In the genomic region with DNA sequence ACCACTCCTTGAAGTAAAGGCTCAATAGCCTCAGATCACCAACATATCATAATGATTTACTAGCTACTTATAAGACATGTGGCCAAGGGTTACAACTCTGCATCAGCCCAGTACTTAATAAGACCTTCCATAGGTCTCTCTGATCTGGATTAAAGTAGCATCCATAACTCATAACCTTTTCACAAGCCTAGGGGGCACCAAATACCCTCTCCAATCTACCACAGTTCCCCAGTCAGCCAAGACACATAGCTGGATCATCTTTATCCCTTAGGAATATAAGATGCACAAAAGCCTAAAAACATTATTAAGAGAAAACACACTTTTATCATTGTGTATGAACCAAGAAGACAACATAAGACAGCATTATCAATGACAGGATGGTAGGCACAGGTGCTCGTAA, we compare ENCODE assay signal across 12 cellular contexts. TPM values are rescaled to one million over a fixed set of nuclear protein-coding genes. Genes with fewer than 3 reads are reported as not detected.
DNase-seq lines count a peak whose midpoint lies in the region; ATAC-seq and TF ChIP-seq lines count a peak whose summit lies in the region.
"Had no signal": no experiment of that assay in that cellular context is flagged by ENCODE, and none has a peak within 500 bp of the region (broad histone marks: within the 10 kb centered on the region; RNA-seq: fewer than 3 reads in every experiment).

No MANE protein-coding gene starts in this region.

- no peaks in the 10 kb centered on the region for H3K9me3 Mint-ChIP-seq in natural killer cell
- no peaks in the 10 kb centered on the region for H3K9me3 Mint-ChIP-seq in natural killer cell treated with Interleukin-12 subunit alpha and Interleukin-12 subunit beta and Interleukin-15 and Interleukin-18, amount 100 ng/mL, for 72 hours
- H3K9me3 Mint-ChIP-seq in stimulated activated memory B cell treated with anti-CD40 and anti-IgM and Interleukin-4, amounts not matched to agents 10 μg/mL and 1 μg/mL and 100 μg/mL, for 72 hours = no peaks in the 10 kb centered on the region
- H3K9me3 Mint-ChIP-seq: T-helper 1 cell treated with Interleukin-12 subunit alpha and Interleukin-12 subunit beta and Interleukin-4 antibody, amounts not matched to agents 30 μg/mL and 1 μg/mL, for 36 hours had no signal

- TF ChIP-seq CTCF in natural killer cell (IDR thresholded peaks at IDR 0.05) (no peak), OCI-LY1 (IDR thresholded peaks at IDR 0.05; ENCODE audit: low read length) (peak; percentile 69; the same call in 1 of the 2 replicates), fibroblast of lung (conservative IDR thresholded peaks at IDR 0.05 in 1 of 2, IDR thresholded peaks at IDR 0.05 in 1 of 2; ENCODE audit: low read depth in 1 of 2, low read length in 2 of 2) (peak; percentile 20 to 33), uterus (IDR thresholded peaks at IDR 0.05) (peak; percentile 20 to 36 (median 30))

- no peaks in the 10 kb centered on the region for H3K27me3 Mint-ChIP-seq in natural killer cell (ENCODE audit: low read depth in 2 of 2)
- no peaks in the 10 kb centered on the region for H3K27me3 Mint-ChIP-seq in natural killer cell treated with Interleukin-12 subunit alpha and Interleukin-12 subunit beta and Interleukin-15 and Interleukin-18, amount 100 ng/mL, for 72 hours
- H3K27me3 Mint-ChIP-seq in stimulated activated memory B cell treated with anti-CD40 and anti-IgM and Interleukin-4, amounts not matched to agents 10 μg/mL and 1 μg/mL and 100 μg/mL, for 72 hours = no peaks in the 10 kb centered on the region

- H3K9me3 ChIP-seq in OCI-LY1 (ENCODE audit: low read length) (no peaks in the 10 kb centered on the region), fibroblast of lung (ENCODE audit: control insufficient read depth, insufficient read depth, low read depth, low read length) (no peaks in the 10 kb centered on the region), uterus (no peaks in the 10 kb centered on the region)
- H3K9me3 ChIP-seq: body of pancreas had no signal

- H3K27me3 ChIP-seq in OCI-LY1 (ENCODE audit: insufficient read depth, low read length) (no peaks in the 10 kb centered on the region), fibroblast of lung (ENCODE audit: control insufficient read depth, insufficient read depth, low read length) (no peaks in the 10 kb centered on the region), uterus (no peaks in the 10 kb centered on the region)
- H3K27me3 ChIP-seq: body of pancreas had no signal

- H3K36me3 ChIP-seq in OCI-LY1 (ENCODE audit: insufficient read depth, low read length) = peaks cover 38% of the 10 kb centered on the region; the same call in 1 of the 2 replicates
- H3K36me3 ChIP-seq in fibroblast of lung (ENCODE audit: control insufficient read depth, insufficient read depth, low read length) = no peaks in the 10 kb centered on the region
- H3K36me3 ChIP-seq in uterus = no peaks in the 10 kb centered on the region

- peaks cover 14 to 26% of the 10 kb centered on the region in 2 donors for H3K4me1 Mint-ChIP-seq in natural killer cell
- peaks cover 9 to 12% of the 10 kb centered on the region in 2 donors for H3K4me1 Mint-ChIP-seq in natural killer cell treated with Interleukin-12 subunit alpha and Interleukin-12 subunit beta and Interleukin-15 and Interleukin-18, amount 100 ng/mL, for 72 hours (ENCODE audit: low read depth in 2 of 2)
- no peaks in the 10 kb centered on the region for H3K4me1 Mint-ChIP-seq in stimulated activated memory B cell treated with anti-CD40 and anti-IgM and Interleukin-4, amounts not matched to agents 10 μg/mL and 1 μg/mL and 100 μg/mL, for 72 hours

- no peak for TF ChIP-seq POLR2A in uterus (IDR thresholded peaks at IDR 0.05)

- no peak overlapping the region for H3K4me3 Mint-ChIP-seq in natural killer cell
- H3K4me3 Mint-ChIP-seq in natural killer cell treated with Interleukin-12 subunit alpha and Interleukin-12 subunit beta and Interleukin-15 and Interleukin-18, amount 100 ng/mL, for 72 hours = no peak overlapping the region
- H3K4me3 Mint-ChIP-seq in stimulated activated memory B cell treated with anti-CD40 and anti-IgM and Interleukin-4, amounts not matched to agents 10 μg/mL and 1 μg/mL and 100 μg/mL, for 72 hours = no peak overlapping the region
- H3K4me3 Mint-ChIP-seq: T-helper 1 cell treated with Interleukin-12 subunit alpha and Interleukin-12 subunit beta and Interleukin-4 antibody, amounts not matched to agents 30 μg/mL and 1 μg/mL, for 36 hours had no signal

- DNase-seq in natural killer cell = no peak
- no peak for DNase-seq in natural killer cell treated with Interleukin-12 subunit alpha and Interleukin-12 subunit beta and Interleukin-15 and Interleukin-18, amount 100 ng/mL, for 72 hours (ENCODE audit: low spot score)
- peak in 1 of 2 donors; percentile 28 for DNase-seq in fibroblast of lung (ENCODE audit: low read depth in 2 of 2)
- DNase-seq in uterus = no peak
- DNase-seq in NCI-H2081 treated with DMSO at 0.1 percent for 48 hours (lab: John Stamatoyannopoulos, UW) = no peak
- DNase-seq: body of pancreas; C1 segment of cervical spinal cord; stimulated activated CD4-positive, alpha-beta T cell treated with anti-CD3 and anti-CD28 coated beads, Interleukin-15, amount 100 ng/mL, for 24 hours had no signal

- H3K27ac ChIP-seq in OCI-LY1 (ENCODE audit: low read depth, low read length, poor library complexity, severe bottlenecking) (no peak overlapping the region), fibroblast of lung (ENCODE audit: insufficient read depth, low read length) (no peak overlapping the region), uterus (no peak overlapping the region)
- H3K27ac ChIP-seq: body of pancreas had no signal

- H3F3A ChIP-seq in OCI-LY1 (ENCODE audit: insufficient read depth, low read length) = no peaks in the 10 kb centered on the region

- H3K27ac Mint-ChIP-seq in natural killer cell = no peak overlapping the region
- H3K27ac Mint-ChIP-seq in natural killer cell treated with Interleukin-12 subunit alpha and Interleukin-12 subunit beta and Interleukin-15 and Interleukin-18, amount 100 ng/mL, for 72 hours = no peak overlapping the region
- no peak overlapping the region for H3K27ac Mint-ChIP-seq in stimulated activated memory B cell treated with anti-CD40 and anti-IgM and Interleukin-4, amounts not matched to agents 10 μg/mL and 1 μg/mL and 100 μg/mL, for 72 hours
- H3K27ac Mint-ChIP-seq: T-helper 1 cell treated with Interleukin-12 subunit alpha and Interleukin-12 subunit beta and Interleukin-4 antibody, amounts not matched to agents 30 μg/mL and 1 μg/mL, for 36 hours had no signal

- H3K4me1 ChIP-seq in OCI-LY1 (ENCODE audit: insufficient read depth, low read length, severe bottlenecking) (peaks cover 5% of the 10 kb centered on the region), fibroblast of lung (ENCODE audit: control insufficient read depth, extremely low read depth, insufficient read depth, low read length) (no peaks in the 10 kb centered on the region), uterus (no peaks in the 10 kb centered on the region)
- H3K4me1 ChIP-seq: body of pancreas had no signal

- H3K36me3 Mint-ChIP-seq in natural killer cell = peaks cover 7% of the 10 kb centered on the region
- no peaks in the 10 kb centered on the region for H3K36me3 Mint-ChIP-seq in natural killer cell treated with Interleukin-12 subunit alpha and Interleukin-12 subunit beta and Interleukin-15 and Interleukin-18, amount 100 ng/mL, for 72 hours
- H3K36me3 Mint-ChIP-seq in stimulated activated memory B cell treated with anti-CD40 and anti-IgM and Interleukin-4, amounts not matched to agents 10 μg/mL and 1 μg/mL and 100 μg/mL, for 72 hours = peaks cover 4% of the 10 kb centered on the region

- no peak overlapping the region for H2AFZ ChIP-seq in OCI-LY1 (ENCODE audit: low read length)
- H2AFZ ChIP-seq in fibroblast of lung (ENCODE audit: low read length) = no peak overlapping the region

- H3K9me2 ChIP-seq in OCI-LY1 (ENCODE audit: low read depth, low read length) = no peaks in the 10 kb centered on the region

- H3K4me3 ChIP-seq in OCI-LY1 (ENCODE audit: low read depth, low read length, poor library complexity, severe bottlenecking) (no peak overlapping the region), fibroblast of lung (replicated peaks in 1 of 4; ENCODE audit: control extremely low read depth in 1 of 4, insufficient read depth in 1 of 4, low read depth in 3 of 4, low read length in 4 of 4) (no peak overlapping the region), uterus (no peak overlapping the region)
- H3K4me3 ChIP-seq: body of pancreas had no signal

- H3K9ac ChIP-seq in OCI-LY1 (ENCODE audit: low read length) (no peak overlapping the region), fibroblast of lung (ENCODE audit: insufficient read depth, low read length) (no peak overlapping the region)

- H3K79me2 ChIP-seq in OCI-LY1 (ENCODE audit: insufficient read depth, low read length) = peaks cover 14% of the 10 kb centered on the region
- H3K79me2 ChIP-seq in fibroblast of lung (ENCODE audit: control insufficient read depth, insufficient read depth, low read length) = peaks cover 11% of the 10 kb centered on the region

- intact Hi-C loops in natural killer cell (cut with micrococcal nuclease) = loop anchor here (1.0 kb wide), 2 partner anchors 56 to 85 kb away; no protein-coding TSS in a partner anchor
- intact Hi-C loops in uterus (cut with DNase I; ENCODE audit: low total_unique reads) = no loop called here

- no peak overlapping the region for H3K4me2 ChIP-seq in OCI-LY1 (ENCODE audit: low read length)
- H3K4me2 ChIP-seq in fibroblast of lung (ENCODE audit: extremely low read depth, insufficient read depth, low read length) = no peak overlapping the region

- H4K20me1 ChIP-seq in OCI-LY1 (ENCODE audit: insufficient read depth, low read length) = no peaks in the 10 kb centered on the region
- no peaks in the 10 kb centered on the region for H4K20me1 ChIP-seq in fibroblast of lung (ENCODE audit: control insufficient read depth, extremely low read depth, insufficient read depth, low read length)

- ATAC-seq in natural killer cell (peak in 2 of 3 donors; percentile 64), HG03039 (IDR thresholded peaks at IDR 0.05; ENCODE audit: unreplicated experiment) (no peak)
- ATAC-seq in natural killer cell treated with Interleukin-12 subunit alpha and Interleukin-12 subunit beta and Interleukin-15 and Interleukin-18, amount 100 ng/mL, for 72 hours = no peak
- ATAC-seq in stimulated activated memory B cell treated with anti-CD40 and anti-IgM and Interleukin-4, amounts not matched to agents 10 μg/mL and 1 μg/mL and 100 μg/mL, for 72 hours = no peak
- ATAC-seq: body of pancreas had no signal

RNA-seq across cellular contexts. Expression of gene SSX2IP, which starts 22.1 kb away (rescaled TPM):
- total RNA-seq in natural killer cell (10 to 100 TPM; 24.2 to 35.8 (median 27.2) TPM), fibroblast of lung (23.1 and 41.5 TPM in 2 replicates), uterus (10 to 100 TPM in 3 of 4 donors, 1 to 10 TPM in 1; 2.9 to 34.3 (median 19.2) TPM)
- 10 to 100 TPM in 1 of 2 donors, 1 to 10 TPM in 1; 6.5 to 10.0 TPM for total RNA-seq in natural killer cell treated with Interleukin-12 subunit alpha and Interleukin-12 subunit beta and Interleukin-15 and Interleukin-18, amount 100 ng/mL, for 72 hours
- polyA plus RNA-seq in fibroblast of lung = 13.8 and 35.8 TPM in 2 replicates
- 14.8 and 42.8 TPM in 2 replicates for polyA plus RNA-seq in fibroblast of lung (2012)
- 1.6 and 3.1 TPM in 2 replicates for polyA minus RNA-seq in fibroblast of lung (ENCODE audit: low replicate concordance)

Comparison
In these comparisons a context has a peak if more than half of its experiments do, and no peak if none do; other contexts are left out.
1. ATAC-seq: peak in natural killer cell (2 of 3); none in natural killer cell treated with Interleukin-12 subunit alpha and Interleukin-12 subunit beta and Interleukin-15 and Interleukin-18, amount 100 ng/mL, for 72 hours (0 of 2), stimulated activated memory B cell treated with anti-CD40 and anti-IgM and Interleukin-4, amounts not matched to agents 10 μg/mL and 1 μg/mL and 100 μg/mL, for 72 hours (single experiment) and HG03039 (single experiment).